ENCODE assay signal across 1 cellular context in the genomic region with DNA sequence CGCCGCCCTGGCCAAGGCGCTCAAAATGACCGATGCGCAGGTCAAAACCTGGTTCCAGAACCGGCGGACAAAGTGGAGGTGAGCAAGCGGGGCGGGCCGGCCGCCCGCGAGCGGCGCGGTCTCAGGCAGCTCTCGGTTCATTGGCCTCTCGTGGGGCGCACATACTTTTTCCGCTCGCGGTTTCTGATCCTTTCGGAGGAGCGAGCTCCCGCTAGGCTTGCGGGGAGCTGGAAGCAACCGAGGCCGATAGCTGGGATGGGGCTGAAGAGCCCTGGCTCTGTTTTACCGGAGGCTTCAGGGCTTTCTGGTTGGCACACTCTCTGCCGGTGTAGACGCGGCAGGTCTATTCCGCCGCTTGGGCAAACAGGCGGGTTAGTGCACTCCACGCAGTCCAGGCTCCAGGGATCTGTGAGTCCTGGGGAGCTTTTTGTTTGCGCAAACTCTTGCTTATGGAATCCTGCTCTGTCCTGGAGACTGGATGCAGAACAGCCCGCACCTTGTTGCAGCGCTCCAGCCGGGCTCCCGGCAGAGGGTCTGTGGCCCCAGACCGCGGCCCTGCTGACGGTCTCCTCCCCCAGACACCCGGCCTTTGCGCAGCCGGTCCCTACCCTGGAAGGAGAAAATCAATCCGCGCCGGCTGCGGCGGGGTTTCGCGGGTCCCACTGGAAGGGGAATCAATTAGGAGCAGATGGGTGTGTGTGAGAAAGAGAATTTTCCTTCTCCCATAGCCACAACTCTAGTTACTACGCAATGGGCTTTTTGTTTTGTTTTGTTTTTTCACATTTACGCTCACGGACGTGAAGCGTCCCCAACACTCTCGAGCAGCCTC.
TF ChIP-seq lines count a peak whose summit lies in the region.

No MANE protein-coding gene starts in this region.

TF ChIP-seq in K562, 482 proteins besides CTCF, POLR2A, EP300 and RAD21 (continued from another document):
- TF ChIP-seq FIP1L1 (IDR thresholded peaks at IDR 0.05; ENCODE audit: low read depth, low read length, poor library complexity, severe bottlenecking) (no peak), TCF15 (CRISPR knock-in tag; IDR thresholded peaks at IDR 0.05) (no peak), ZSCAN29 (IDR thresholded peaks at IDR 0.05) (peak; percentile 76; the same call in 1 of the 2 replicates), CREB1 (IDR thresholded peaks at IDR 0.05) (no peak), CREB1 (CRISPR knock-in tag; IDR thresholded peaks at IDR 0.05) (peak; percentile 10; the same call in 1 of the 2 replicates), RBBP5 (IDR thresholded peaks at IDR 0.05; ENCODE audit: borderline replicate concordance, insufficient read depth, low read length, poor library complexity, severe bottlenecking) (peak; percentile 24), CHD1 (IDR thresholded peaks at IDR 0.05; ENCODE audit: low read length) (peak; percentile 32)
